ENCODE assay signal across 1 cellular context in the genomic region with DNA sequence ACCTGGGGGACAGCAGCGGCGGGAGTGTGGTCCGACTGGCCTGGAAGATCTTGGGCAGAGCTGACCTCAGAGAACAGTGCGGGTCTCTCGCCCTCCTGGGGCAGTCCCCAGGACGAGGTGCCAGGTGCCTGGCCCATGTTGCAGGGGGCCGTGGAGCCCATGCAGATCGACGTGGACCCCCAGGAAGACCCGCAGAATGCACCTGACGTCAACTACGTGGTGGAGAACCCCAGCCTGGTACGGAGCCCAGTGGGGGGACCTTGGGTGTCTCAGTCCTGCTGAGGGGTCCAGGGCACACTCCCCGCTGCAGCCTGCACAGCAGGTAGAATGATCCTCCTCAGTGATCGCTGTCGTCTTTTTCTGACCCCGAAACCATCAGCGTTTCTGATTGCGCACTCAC.
TF ChIP-seq lines count a peak whose summit lies in the region.

No MANE protein-coding gene starts in this region.

TF ChIP-seq in K562, 482 proteins besides CTCF, POLR2A, EP300 and RAD21:
- TF ChIP-seq KDM4B (IDR thresholded peaks at IDR 0.05; ENCODE audit: borderline replicate concordance in 2 of 2, low read depth in 1 of 2) = no peak
- TF ChIP-seq, protein P1, sequence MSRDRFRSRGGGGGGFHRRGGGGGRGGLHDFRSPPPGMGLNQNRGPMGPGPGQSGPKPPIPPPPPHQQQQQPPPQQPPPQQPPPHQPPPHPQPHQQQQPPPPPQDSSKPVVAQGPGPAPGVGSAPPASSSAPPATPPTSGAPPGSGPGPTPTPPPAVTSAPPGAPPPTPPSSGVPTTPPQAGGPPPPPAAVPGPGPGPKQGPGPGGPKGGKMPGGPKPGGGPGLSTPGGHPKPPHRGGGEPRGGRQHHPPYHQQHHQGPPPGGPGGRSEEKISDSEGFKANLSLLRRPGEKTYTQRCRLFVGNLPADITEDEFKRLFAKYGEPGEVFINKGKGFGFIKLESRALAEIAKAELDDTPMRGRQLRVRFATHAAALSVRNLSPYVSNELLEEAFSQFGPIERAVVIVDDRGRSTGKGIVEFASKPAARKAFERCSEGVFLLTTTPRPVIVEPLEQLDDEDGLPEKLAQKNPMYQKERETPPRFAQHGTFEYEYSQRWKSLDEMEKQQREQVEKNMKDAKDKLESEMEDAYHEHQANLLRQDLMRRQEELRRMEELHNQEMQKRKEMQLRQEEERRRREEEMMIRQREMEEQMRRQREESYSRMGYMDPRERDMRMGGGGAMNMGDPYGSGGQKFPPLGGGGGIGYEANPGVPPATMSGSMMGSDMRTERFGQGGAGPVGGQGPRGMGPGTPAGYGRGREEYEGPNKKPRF (IDR thresholded peaks at IDR 0.05; ENCODE audit: low read depth, low read length) = no peak
- TF ChIP-seq CBFA2T2 (conservative IDR thresholded peaks at IDR 0.05) = no peak
- TF ChIP-seq ESRRB (CRISPR knock-in tag; IDR thresholded peaks at IDR 0.05; ENCODE audit: borderline replicate concordance) = no peak
- no peak for TF ChIP-seq CBX8 (IDR thresholded peaks at IDR 0.05; ENCODE audit: borderline replicate concordance, extremely low read depth, low read depth, low read length, poor library complexity, severe bottlenecking)
- no peak for TF ChIP-seq BRCA1 (IDR thresholded peaks at IDR 0.05)
- TF ChIP-seq BRCA1 (CRISPR knock-in tag; IDR thresholded peaks at IDR 0.05) = no peak
- TF ChIP-seq XRCC4 (IDR thresholded peaks at IDR 0.05; ENCODE audit: extremely low read depth, insufficient read depth, insufficient read length) = no peak
- TF ChIP-seq, protein P2, sequence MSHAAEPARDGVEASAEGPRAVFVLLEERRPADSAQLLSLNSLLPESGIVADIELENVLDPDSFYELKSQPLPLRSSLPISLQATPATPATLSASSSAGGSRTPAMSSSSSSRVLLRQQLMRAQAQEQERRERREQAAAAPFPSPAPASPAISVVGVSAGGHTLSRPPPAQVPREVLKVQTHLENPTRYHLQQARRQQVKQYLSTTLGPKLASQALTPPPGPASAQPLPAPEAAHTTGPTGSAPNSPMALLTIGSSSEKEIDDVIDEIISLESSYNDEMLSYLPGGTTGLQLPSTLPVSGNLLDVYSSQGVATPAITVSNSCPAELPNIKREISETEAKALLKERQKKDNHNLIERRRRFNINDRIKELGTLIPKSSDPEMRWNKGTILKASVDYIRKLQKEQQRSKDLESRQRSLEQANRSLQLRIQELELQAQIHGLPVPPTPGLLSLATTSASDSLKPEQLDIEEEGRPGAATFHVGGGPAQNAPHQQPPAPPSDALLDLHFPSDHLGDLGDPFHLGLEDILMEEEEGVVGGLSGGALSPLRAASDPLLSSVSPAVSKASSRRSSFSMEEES (CRISPR knock-in tag; IDR thresholded peaks at IDR 0.05) = no peak
- no peak for TF ChIP-seq FOXM1 (IDR thresholded peaks at IDR 0.05; ENCODE audit: low read depth)
- no peak for TF ChIP-seq FOXM1 (CRISPR knock-in tag; IDR thresholded peaks at IDR 0.05; ENCODE audit: low read depth)
- TF ChIP-seq ETV5 (CRISPR knock-in tag; IDR thresholded peaks at IDR 0.05; ENCODE audit: low read depth) = no peak
- TF ChIP-seq, protein P3, sequence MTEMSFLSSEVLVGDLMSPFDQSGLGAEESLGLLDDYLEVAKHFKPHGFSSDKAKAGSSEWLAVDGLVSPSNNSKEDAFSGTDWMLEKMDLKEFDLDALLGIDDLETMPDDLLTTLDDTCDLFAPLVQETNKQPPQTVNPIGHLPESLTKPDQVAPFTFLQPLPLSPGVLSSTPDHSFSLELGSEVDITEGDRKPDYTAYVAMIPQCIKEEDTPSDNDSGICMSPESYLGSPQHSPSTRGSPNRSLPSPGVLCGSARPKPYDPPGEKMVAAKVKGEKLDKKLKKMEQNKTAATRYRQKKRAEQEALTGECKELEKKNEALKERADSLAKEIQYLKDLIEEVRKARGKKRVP (CRISPR knock-in tag; IDR thresholded peaks at IDR 0.05) = no peak
- no peak for TF ChIP-seq GATAD2A (IDR thresholded peaks at IDR 0.05)
- TF ChIP-seq NR3C1 (CRISPR knock-in tag; IDR thresholded peaks at IDR 0.05) = no peak
